11 cellular contexts compared by ENCODE assay signal in genomic region chr5:131758520-131758900, GRCh38. TPM values are rescaled to one million over a fixed set of nuclear protein-coding genes. Genes with fewer than 3 reads are reported as not detected.
DNase-seq lines count a peak whose midpoint lies in the region; ATAC-seq and TF ChIP-seq lines count a peak whose summit lies in the region.
"Had no signal": no experiment of that assay in that cellular context is flagged by ENCODE, and none has a peak within 500 bp of the region (broad histone marks: within the 10 kb centered on the region; RNA-seq: fewer than 3 reads in every experiment).

No MANE protein-coding gene starts in this region.

- ATAC-seq in GM21360 (IDR thresholded peaks at IDR 0.05; ENCODE audit: unreplicated experiment) (peak; percentile 36), HG03442 (IDR thresholded peaks at IDR 0.05; ENCODE audit: unreplicated experiment) (peak; percentile 30), Right ventricle myocardium superior (ENCODE audit: poor library complexity) (peak; percentile 85), gastrocnemius medialis (peak; percentile 84 to 92)

- H3K4me3 Mint-ChIP-seq in endodermal cell = no peak overlapping the region

- H3K4me1 ChIP-seq in gastrocnemius medialis = peaks cover 65 to 69% of the 10 kb centered on the region in 2 donors
- no peaks in the 10 kb centered on the region for H3K4me1 ChIP-seq in endodermal cell (ENCODE audit: control insufficient read depth, insufficient read depth, low read length)

- H3K36me3 Mint-ChIP-seq in endodermal cell (ENCODE audit: low read depth) = peaks cover 6% of the 10 kb centered on the region

- 82% methylated on average over 3 of the region's 3 CpGs; no CpG with 5 or more reads in 1 of the 2 experiments for WGBS in endodermal cell (ENCODE audit: insufficient coverage in 1 of 2, insufficient read length in 1 of 2), 2 experiments

- DNase-seq in Right ventricle myocardium superior (no peak), gastrocnemius medialis (no peak), endodermal cell (no peak), GM19238 (ENCODE audit: insufficient read length, low spot score) (no peak), NCI-H128 (lab: John Stamatoyannopoulos, UW; ENCODE audit: unreplicated experiment) (no peak)
- DNase-seq: activated naive CD4-positive, alpha-beta T cell treated with Interleukin-2 at 50 U/mL for 16 hours; dermis blood vessel endothelial cell; NCI-H1105 treated with DMSO at 0.1 percent for 48 hours; NCI-H774 had no signal

- peak overlapping the region in 3 of 4 donors; percentile 14 to 30 (median 17) for H3K4me3 ChIP-seq in gastrocnemius medialis
- H3K4me3 ChIP-seq in endodermal cell (ENCODE audit: low read length) = no peak overlapping the region

- no peak overlapping the region for H3K27ac Mint-ChIP-seq in endodermal cell

- H3K27ac ChIP-seq in gastrocnemius medialis (peak overlapping the region; percentile 79 to 88 (median 81)), endodermal cell (ENCODE audit: low read depth, low read length) (no peak overlapping the region)

- intact Hi-C loops in Right ventricle myocardium superior (cut with DNase I) = no loop called here
- intact Hi-C loops in gastrocnemius medialis (cut with DNase I; ENCODE audit: low total_unique reads) = no loop called here

- TF ChIP-seq CTCF in gastrocnemius medialis (IDR thresholded peaks at IDR 0.05 in 4 of 5, conservative IDR thresholded peaks at IDR 0.05 in 1 of 5) (no peak), endodermal cell (conservative IDR thresholded peaks at IDR 0.05) (no peak)

- H3K27me3 ChIP-seq in gastrocnemius medialis (no peaks in the 10 kb centered on the region), endodermal cell (ENCODE audit: control insufficient read depth, insufficient read depth, low read length, poor library complexity, severe bottlenecking) (no peaks in the 10 kb centered on the region)

- H3K9ac ChIP-seq in endodermal cell (ENCODE audit: extremely low read depth, low read length, poor library complexity, severe bottlenecking) = no peak overlapping the region

- TF ChIP-seq POLR2A in gastrocnemius medialis (IDR thresholded peaks at IDR 0.05) = no peak

- in situ Hi-C loops in gastrocnemius medialis (cut with MboI; ENCODE audit: low sequenced_read_pairs in 4 of 4) = loop anchor here in 1 of 4 donors (25.0 kb wide), 1 partner anchor 596 kb away; the partner anchor contains the start of genes HINT1 and LYRM7

- H3K9me3 Mint-ChIP-seq in endodermal cell = peaks cover 2% of the 10 kb centered on the region

- peaks cover 13% of the 10 kb centered on the region for H3K4me1 Mint-ChIP-seq in endodermal cell

- H3K9me3 ChIP-seq in gastrocnemius medialis = no peaks in the 10 kb centered on the region
- peaks cover 2% of the 10 kb centered on the region for H3K9me3 ChIP-seq in endodermal cell (ENCODE audit: control insufficient read depth, low read length)

- no peaks in the 10 kb centered on the region for H3K27me3 Mint-ChIP-seq in endodermal cell (ENCODE audit: insufficient read depth)

- H3K36me3 ChIP-seq in gastrocnemius medialis = no peaks in the 10 kb centered on the region
- H3K36me3 ChIP-seq in endodermal cell (ENCODE audit: control insufficient read depth, insufficient read depth, low read length) = no peaks in the 10 kb centered on the region

RNA-seq across cellular contexts. Expression of gene FNIP1, which starts 38.3 kb away (rescaled TPM):
- total RNA-seq in Right ventricle myocardium superior (30.7 TPM), gastrocnemius medialis (10 to 100 TPM; 53.9 to 84.7 (median 66.9) TPM), endodermal cell (10 to 100 TPM; 19.9 to 25.6 TPM)
- polyA plus RNA-seq in endodermal cell (2013, experiment 1 of 2) = 12.9 TPM
- 12.7 TPM for polyA plus RNA-seq in endodermal cell (2013, experiment 2 of 2)

Comparison
In these comparisons a context has a peak if more than half of its experiments do, and no peak if none do; other contexts are left out.
1. ATAC-seq: peak in every context shown above with its lines; median percentile 88 in gastrocnemius medialis; 85 in Right ventricle myocardium superior; 36 in GM21360; 30 in HG03442.